In the genomic region with DNA sequence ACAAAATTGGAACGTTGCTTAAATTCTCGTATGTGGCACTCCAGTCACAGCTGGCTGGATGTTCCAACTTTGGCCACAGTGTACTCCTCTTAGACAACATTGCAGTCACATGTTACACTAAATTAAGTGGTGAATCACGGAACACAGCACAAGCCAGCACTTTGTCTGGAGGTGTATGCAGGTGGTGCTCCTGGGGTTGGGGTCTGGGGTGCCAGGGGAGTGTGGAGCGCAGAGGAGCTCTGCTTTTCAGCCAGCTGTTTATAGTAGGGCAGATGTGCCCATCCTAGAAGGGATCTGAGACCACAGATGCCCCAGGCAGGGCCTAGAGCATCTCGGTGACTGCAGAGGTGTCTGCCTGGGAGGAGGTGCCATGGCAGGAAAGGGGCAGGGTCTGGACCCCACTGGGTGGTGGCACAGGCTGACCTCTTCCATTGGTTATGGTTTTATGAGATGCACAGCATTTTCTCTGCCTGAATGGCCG, we compare ENCODE assay signal across 22 cellular contexts.
DNase-seq lines count a peak whose midpoint lies in the region; ATAC-seq and TF ChIP-seq lines count a peak whose summit lies in the region.
"Had no signal": no experiment of that assay in that cellular context is flagged by ENCODE, and none has a peak within 500 bp of the region (broad histone marks: within the 10 kb centered on the region; RNA-seq: fewer than 3 reads in every experiment).

No MANE protein-coding gene starts in this region.

- peaks cover 0 to 7% (median 0%) of the 10 kb centered on the region in 7 donors for H3K27me3 ChIP-seq in spleen (replicated peaks in 1 of 7)
- H3K27me3 ChIP-seq in PC-9 (ENCODE audit: insufficient read depth, low read depth): no peaks in the 10 kb centered on the region

- intact Hi-C loops in spleen (cut with DNase I; ENCODE audit: low total_unique reads): no loop called here
- intact Hi-C loops in PC-9 (cut with micrococcal nuclease; ENCODE audit: unreplicated experiment): no loop called here

- no peaks in the 10 kb centered on the region for H3F3A ChIP-seq in PC-9 (ENCODE audit: insufficient read depth, low read depth)

- TF ChIP-seq POLR2A in Raji (IDR thresholded peaks at IDR 0.05; ENCODE audit: insufficient read depth, low read depth, low read length): peak; percentile 63
- no peak for TF ChIP-seq POLR2A in spleen (IDR thresholded peaks at IDR 0.05)

- H3K4me3 ChIP-seq in spleen (no peak overlapping the region), PC-9 (no peak overlapping the region)
- H3K4me3 ChIP-seq: lung had no signal

- no peaks in the 10 kb centered on the region for H4K20me1 ChIP-seq in PC-9 (ENCODE audit: insufficient read depth)

- POLR2A ChIA-PET in PC-9 (lab: Charles Lee; ENCODE audit: unreplicated experiment): no interaction called here

- ATAC-seq in activated CD4-positive, CD25-positive, alpha-beta regulatory T cell treated with anti-CD3 and anti-CD28 coated beads, Interleukin-2, amount 50 U/mL, for 24 hours: no peak
- no peak for ATAC-seq in GM19452 (IDR thresholded peaks at IDR 0.05; ENCODE audit: unreplicated experiment)
- ATAC-seq: esophagus mucosa had no signal

- no peaks in the 10 kb centered on the region for H3K79me2 ChIP-seq in PC-9 (ENCODE audit: low read depth)
- H3K79me2 ChIP-seq: parathyroid adenoma had no signal

- H3K9me2 ChIP-seq in PC-9 (ENCODE audit: insufficient read depth): no peaks in the 10 kb centered on the region

- H3K9me3 ChIP-seq in spleen: peaks cover 0 to 6% (median 0%) of the 10 kb centered on the region in 8 donors
- H3K9me3 ChIP-seq in PC-9 (ENCODE audit: insufficient read depth, low read depth): no peaks in the 10 kb centered on the region

- peaks cover 0 to 40% (median 33%) of the 10 kb centered on the region in 6 donors for H3K4me1 ChIP-seq in spleen
- no peaks in the 10 kb centered on the region for H3K4me1 ChIP-seq in PC-9 (replicated peaks; ENCODE audit: insufficient read depth)
- H3K4me1 ChIP-seq: parathyroid adenoma had no signal

- H3K36me3 ChIP-seq in spleen (peaks cover 0 to 7% (median 0%) of the 10 kb centered on the region in 6 donors), PC-9 (ENCODE audit: low read depth) (no peaks in the 10 kb centered on the region; the same call in 1 of the 2 replicates)

- peak; percentile 25 for DNase-seq in activated CD4-positive, CD25-positive, alpha-beta regulatory T cell treated with anti-CD3 and anti-CD28 coated beads, Interleukin-2, amount 50 U/mL, for 72 hours
- DNase-seq in GM10266 (ENCODE audit: extremely low spot score) (peak; percentile 29), spleen (peak; percentile 42), PC-9 (no peak), SW480 (ENCODE audit: low spot score) (no peak)
- DNase-seq: activated gamma-delta T cell treated with Interleukin-2 at 50 U/mL for 16 hours; caudate nucleus; CD4-positive, CD25-positive, alpha-beta regulatory T cell; foreskin fibroblast; HFFc6; NCI-H1436 treated with DMSO at 0.1 percent for 48 hours; NCI-H2107; NCI-H82; nephron progenitor cell had no signal

- WGBS in spleen, 5 donors: 79 to 97% (median 89%) methylated on average over 6 of the region's 6 CpGs

- H3K27ac ChIP-seq in spleen: no peak overlapping the region
- H3K27ac ChIP-seq in PC-9: no peak overlapping the region
- H3K27ac ChIP-seq: HL-60, parathyroid adenoma, VCaP had no signal

- CTCF ChIA-PET in PC-9 (lab: Charles Lee): no interaction called here

- TF ChIP-seq CTCF in GM10266 (IDR thresholded peaks at IDR 0.05; ENCODE audit: control insufficient read depth, insufficient read depth, low read depth, missing control alignments) (no peak), spleen (IDR thresholded peaks at IDR 0.05 in 8 of 11, conservative IDR thresholded peaks at IDR 0.05 in 3 of 11) (no peak), PC-9 (conservative IDR thresholded peaks at IDR 0.05) (no peak)

- no peak overlapping the region for H3K4me2 ChIP-seq in PC-9

- no peak overlapping the region for H2AFZ ChIP-seq in PC-9
- H2AFZ ChIP-seq: parathyroid adenoma had no signal

- no TSS peak for BruUV-seq in PC-9 (replicated peaks; lab: Mats Ljungman, UMichigan)

Comparison
In these comparisons a context has a peak if more than half of its experiments do, and no peak if none do; other contexts are left out.
1. DNase-seq: peak in activated CD4-positive, CD25-positive, alpha-beta regulatory T cell treated with anti-CD3 and anti-CD28 coated beads, Interleukin-2, amount 50 U/mL, for 72 hours (single experiment), GM10266 (single experiment) and spleen (single experiment); none in PC-9 (0 of 2) and SW480 (single experiment).